ENCODE assay signal across 15 cellular contexts in the genomic region with DNA sequence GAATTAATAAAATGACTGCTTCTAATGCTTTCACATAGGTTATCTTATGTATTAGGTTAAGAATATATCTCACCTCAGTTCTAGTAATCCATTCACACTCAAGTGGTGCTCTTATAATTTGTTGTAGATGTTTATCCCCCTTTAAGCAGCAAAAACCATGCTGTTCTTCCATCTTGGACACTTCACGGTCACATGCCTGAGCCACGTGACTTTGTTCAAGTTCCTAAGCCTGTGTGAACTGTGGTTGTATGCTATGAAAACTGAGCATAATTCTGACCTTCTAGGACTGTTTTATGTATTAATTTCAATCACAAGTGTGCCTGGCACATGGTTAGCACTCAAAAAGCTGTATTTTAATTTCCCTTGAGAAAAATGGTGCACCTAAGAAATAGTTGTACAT. TPM values are rescaled to one million over a fixed set of nuclear protein-coding genes. Genes with fewer than 3 reads are reported as not detected.
DNase-seq lines count a peak whose midpoint lies in the region; ATAC-seq, FAIRE-seq and TF ChIP-seq lines count a peak whose summit lies in the region.
"Had no signal": no experiment of that assay in that cellular context is flagged by ENCODE, and none has a peak within 500 bp of the region (broad histone marks: within the 10 kb centered on the region; RNA-seq: fewer than 3 reads in every experiment).

No MANE protein-coding gene starts in this region.

- no peaks in the 10 kb centered on the region for H3K23me2 ChIP-seq in H1 (ENCODE audit: low read depth, low read length)

- no peak overlapping the region for H2AK5ac ChIP-seq in H1 (ENCODE audit: low read depth, low read length)

- H3K27me3 ChIP-seq in GM23338 (ENCODE audit: insufficient read depth) (no peaks in the 10 kb centered on the region), OCI-LY3 (ENCODE audit: low read depth, low read length) (no peaks in the 10 kb centered on the region), H1 (replicated peaks in 1 of 4; ENCODE audit: control insufficient read depth in 3 of 4, extremely low read depth in 1 of 4, insufficient read depth in 3 of 4, low read length in 3 of 4) (no peaks in the 10 kb centered on the region)
- no peaks in the 10 kb centered on the region for H3K27me3 ChIP-seq in CD8-positive, alpha-beta memory T cell (ENCODE audit: insufficient read depth, low read length, poor library complexity, severe bottlenecking)
- H3K27me3 ChIP-seq: BLaER1 had no signal

- H3K14ac ChIP-seq in H1 (ENCODE audit: insufficient read length) = no peak overlapping the region

- H3K27ac Mint-ChIP-seq in GM23338 (no peak overlapping the region), nephron (peak overlapping the region in 2 of 3 experiments; percentile 19 to 85)
- H3K27ac Mint-ChIP-seq in CD8-positive, alpha-beta memory T cell = no peak overlapping the region

- H3K56ac ChIP-seq in H1 (replicated peaks; ENCODE audit: insufficient read length, low read depth, low read length) = no peak overlapping the region

- no peak for TF ChIP-seq EP300 in H1 (IDR thresholded peaks at IDR 0.05; ENCODE audit: borderline replicate concordance in 1 of 2, low read depth in 2 of 2, low read length in 2 of 2)

- no peak overlapping the region for H4K8ac ChIP-seq in H1 (ENCODE audit: extremely low read depth, insufficient read depth, low read length)

- H3K4me2 ChIP-seq in GM23338 (no peak overlapping the region), OCI-LY3 (ENCODE audit: low read length) (no peak overlapping the region), H1 (ENCODE audit: insufficient read depth in 1 of 2, low read depth in 2 of 2, low read length in 2 of 2) (no peak overlapping the region)

- H3K4me1 Mint-ChIP-seq in GM23338 (peaks cover 21% of the 10 kb centered on the region), nephron (peaks cover 64% of the 10 kb centered on the region)
- H3K4me1 Mint-ChIP-seq in CD8-positive, alpha-beta memory T cell = no peaks in the 10 kb centered on the region

- H3K9ac ChIP-seq in OCI-LY3 (ENCODE audit: low read length) (no peak overlapping the region), H1 (replicated peaks in 1 of 4; ENCODE audit: extremely low read depth in 1 of 4, low read depth in 3 of 4, low read length in 3 of 4) (no peak overlapping the region)
- H3K9ac ChIP-seq: BLaER1 had no signal

- H3K9me3 Mint-ChIP-seq in GM23338 (no peaks in the 10 kb centered on the region), nephron (no peaks in the 10 kb centered on the region)
- H3K9me3 Mint-ChIP-seq in CD8-positive, alpha-beta memory T cell = no peaks in the 10 kb centered on the region
- H3K9me3 Mint-ChIP-seq: H9 had no signal

- TF ChIP-seq POLR2A in H1 (IDR thresholded peaks at IDR 0.05; ENCODE audit: control extremely low read depth in 1 of 2, low read depth in 2 of 2, low read length in 2 of 2) = no peak

- H2BK20ac ChIP-seq in H1 (ENCODE audit: low read length) = no peak overlapping the region

- in situ Hi-C loops in GM13977 (cut with MboI; ENCODE audit: low pct_unique_long_range_greater_than_20kb, low sequenced_read_pairs, unreplicated experiment) = no loop called here

- H2AFZ ChIP-seq in GM23338 (peak overlapping the region; percentile 8; the same call in 1 of the 2 replicates), OCI-LY3 (ENCODE audit: low read depth, low read length) (0 out of 2 replicates have a peak overlapping the region, but pooled peaks have one; percentile 10), H1 (ENCODE audit: low read length) (peak overlapping the region; percentile 36; the same call in 1 of the 2 replicates)

- no peak overlapping the region for H3K18ac ChIP-seq in H1 (ENCODE audit: extremely low read depth, low read length)

- CTCF ChIA-PET in H1 (lab: Charles Lee; ENCODE audit: partially characterized antibody) = no interaction called here
- CTCF ChIA-PET in CD8-positive, alpha-beta memory T cell (lab: Charles Lee) = no interaction called here

- no peak for ATAC-seq in GM23338
- no peak for ATAC-seq in HG03432 (IDR thresholded peaks at IDR 0.05; ENCODE audit: unreplicated experiment)
- ATAC-seq: HepG2 had no signal

- H3K36me3 ChIP-seq in GM23338 (ENCODE audit: insufficient read depth) (no peaks in the 10 kb centered on the region), OCI-LY3 (replicated peaks; ENCODE audit: low read depth, low read length) (no peaks in the 10 kb centered on the region), H1 (ENCODE audit: control insufficient read depth in 2 of 4, insufficient read depth in 4 of 4, low read length in 3 of 4) (no peaks in the 10 kb centered on the region)
- H3K36me3 ChIP-seq in CD8-positive, alpha-beta memory T cell (ENCODE audit: insufficient read depth, low read length) = no peaks in the 10 kb centered on the region
- H3K36me3 ChIP-seq: BLaER1 had no signal

- no peak for FAIRE-seq in H1 (lab: Jason Lieb, UNC)
- FAIRE-seq: GM19239, HepG2, HTR-8/SVneo had no signal

- H2BK12ac ChIP-seq in H1 (ENCODE audit: low read depth, low read length) = no peak overlapping the region

- no peak overlapping the region for H2BK120ac ChIP-seq in H1 (replicated peaks; ENCODE audit: low read depth, low read length)

- H3K4me1 ChIP-seq in GM23338 (ENCODE audit: insufficient read depth) = peaks cover 23% of the 10 kb centered on the region
- H3K4me1 ChIP-seq in OCI-LY3 (ENCODE audit: low read length) = no peaks in the 10 kb centered on the region
- peaks cover 0 to 3% (median 0%) of the 10 kb centered on the region in 4 experiments; a peak in 1 of 7 replicates for H3K4me1 ChIP-seq in H1 (replicated peaks in 1 of 4; ENCODE audit: control insufficient read depth in 3 of 4, insufficient read depth in 4 of 4, low read length in 3 of 4)
- no peaks in the 10 kb centered on the region for H3K4me1 ChIP-seq in CD8-positive, alpha-beta memory T cell (ENCODE audit: insufficient read depth, low read length)

- POLR2A ChIA-PET in H1 (lab: Charles Lee; ENCODE audit: partially characterized antibody) = interaction anchor here (0.6 kb wide), 1 partner anchor 163 kb away, joined by 3 read pairs; no protein-coding TSS in a partner anchor
- POLR2A ChIA-PET in CD8-positive, alpha-beta memory T cell (lab: Charles Lee) = no interaction called here

- H3K4me3 ChIP-seq in GM23338 = no peak overlapping the region
- H3K4me3 ChIP-seq in OCI-LY3 (ENCODE audit: low read length) = no peak overlapping the region
- H3K4me3 ChIP-seq in H1 (ENCODE audit: extremely low read depth in 1 of 4, insufficient read depth in 2 of 4, low read depth in 3 of 4, low read length in 4 of 4) = no peak overlapping the region
- H3K4me3 ChIP-seq in CD8-positive, alpha-beta memory T cell (ENCODE audit: low read length) = no peak overlapping the region
- H3K4me3 ChIP-seq: BLaER1 had no signal

- H2BK15ac ChIP-seq in H1 (ENCODE audit: low read length) = no peak overlapping the region

- DNase-seq in GM23338 (ENCODE audit: low spot score) (no peak), H1 (ENCODE audit: low read depth in 1 of 2, low spot score in 2 of 2) (no peak), activated T-cell treated with anti-CD3 and anti-CD28 coated beads for 4 hours (no peak), GM13977 (ENCODE audit: low spot score) (no peak)
- no peak for DNase-seq in CD8-positive, alpha-beta memory T cell
- DNase-seq: DMS53, H9 had no signal

- TF ChIP-seq RAD21 in H1 (IDR thresholded peaks at IDR 0.05 in 1 of 2, conservative IDR thresholded peaks at IDR 0.05 in 1 of 2; ENCODE audit: low read depth in 2 of 2, low read length in 2 of 2) = no peak

- H3K4me3 Mint-ChIP-seq in GM23338 (no peak overlapping the region), nephron (no peak overlapping the region)
- H3K4me3 Mint-ChIP-seq in CD8-positive, alpha-beta memory T cell = no peak overlapping the region
- H3K4me3 Mint-ChIP-seq: H9 had no signal

- H3K23ac ChIP-seq in H1 (ENCODE audit: insufficient read length) = no peak overlapping the region

- no peaks in the 10 kb centered on the region for H3K27me3 Mint-ChIP-seq in GM23338 (ENCODE audit: insufficient read depth, low read depth, poor library complexity)
- H3K27me3 Mint-ChIP-seq in nephron (ENCODE audit: low read depth) = no peaks in the 10 kb centered on the region
- H3K27me3 Mint-ChIP-seq in CD8-positive, alpha-beta memory T cell = peaks cover 4 to 5% of the 10 kb centered on the region in 2 donors

- H3K9me2 ChIP-seq in GM23338 (ENCODE audit: insufficient read depth) = no peaks in the 10 kb centered on the region

- H2BK5ac ChIP-seq in H1 (ENCODE audit: low read depth, low read length) = no peak overlapping the region

- H3K36me3 Mint-ChIP-seq in GM23338 (ENCODE audit: low read depth) = no peaks in the 10 kb centered on the region
- H3K36me3 Mint-ChIP-seq in nephron (ENCODE audit: low read depth) = no peaks in the 10 kb centered on the region
- H3K36me3 Mint-ChIP-seq in CD8-positive, alpha-beta memory T cell = peaks cover 0 to 1% (median 0%) of the 10 kb centered on the region in 3 donors

- WGBS in H1 (ENCODE audit: extremely low coverage in 1 of 2, insufficient coverage in 1 of 2, insufficient read length in 1 of 2, insufficient replicate concordance in 2 of 2, low coverage in 1 of 2, low lambda C conversion rate in 2 of 2, missing lambda C conversion rate in 1 of 2), 2 experiments = 90% methylated on average over 2 of the region's 2 CpGs; no CpG with 5 or more reads in 1 of the 2 experiments

- H3K79me1 ChIP-seq in H1 (ENCODE audit: low read depth, low read length) = no peaks in the 10 kb centered on the region

- H4K20me1 ChIP-seq in GM23338 (replicated peaks; ENCODE audit: insufficient read depth) (no peaks in the 10 kb centered on the region), OCI-LY3 (ENCODE audit: insufficient read depth, low read length) (no peaks in the 10 kb centered on the region), H1 (replicated peaks in 1 of 2; ENCODE audit: control insufficient read depth in 1 of 2, insufficient read depth in 2 of 2, low read length in 2 of 2) (no peaks in the 10 kb centered on the region)
- H4K20me1 ChIP-seq: BLaER1 had no signal

- no peak overlapping the region for H3K4ac ChIP-seq in H1 (replicated peaks; ENCODE audit: insufficient read length, low read depth, low read length)

- H4K91ac ChIP-seq in H1 (replicated peaks; ENCODE audit: insufficient read length, low read length) = no peak overlapping the region

- H3K27ac ChIP-seq in GM23338 (ENCODE audit: low read depth) = no peak overlapping the region
- H3K27ac ChIP-seq in OCI-LY3 (ENCODE audit: low read length) = no peak overlapping the region
- no peak overlapping the region for H3K27ac ChIP-seq in H1 (ENCODE audit: low read depth, low read length)
- no peak overlapping the region for H3K27ac ChIP-seq in CD8-positive, alpha-beta memory T cell (ENCODE audit: low read depth, low read length)
- H3K27ac ChIP-seq: 22Rv1, BLaER1 had no signal

- no peaks in the 10 kb centered on the region for H3K79me2 ChIP-seq in GM23338 (replicated peaks; ENCODE audit: insufficient read depth)
- no peaks in the 10 kb centered on the region for H3K79me2 ChIP-seq in OCI-LY3 (ENCODE audit: low read length)
- no peaks in the 10 kb centered on the region for H3K79me2 ChIP-seq in H1 (ENCODE audit: control insufficient read depth in 1 of 2, insufficient read depth in 2 of 2, low read length in 2 of 2)

- peaks cover 2% of the 10 kb centered on the region; the same call in 1 of the 2 replicates for H3F3A ChIP-seq in GM23338 (replicated peaks; ENCODE audit: low read depth)

- TF ChIP-seq CTCF in GM23338 (conservative IDR thresholded peaks at IDR 0.05; ENCODE audit: low read depth in 2 of 2) (no peak), OCI-LY3 (IDR thresholded peaks at IDR 0.05; ENCODE audit: low read depth, low read length) (no peak), H1 (IDR thresholded peaks at IDR 0.05; ENCODE audit: control extremely low read depth in 1 of 3, insufficient read depth in 1 of 3, low read depth in 1 of 3, low read length in 3 of 3) (no peak), nephron (IDR thresholded peaks at IDR 0.05; ENCODE audit: unreplicated experiment in 3 of 3) (no peak), GM13977 (IDR thresholded peaks at IDR 0.05; ENCODE audit: extremely low read depth, insufficient read depth, missing control alignments) (no peak)

- H4K5ac ChIP-seq in H1 (ENCODE audit: insufficient read length, low read depth, low read length) = no peak overlapping the region

- H3K9me3 ChIP-seq in OCI-LY3 (ENCODE audit: insufficient read depth, low read length) = no peaks in the 10 kb centered on the region
- no peaks in the 10 kb centered on the region for H3K9me3 ChIP-seq in H1 (ENCODE audit: insufficient read depth in 2 of 2, low read depth in 1 of 2, low read length in 1 of 2)
- no peaks in the 10 kb centered on the region for H3K9me3 ChIP-seq in CD8-positive, alpha-beta memory T cell (ENCODE audit: low read length)
- H3K9me3 ChIP-seq: BLaER1 had no signal

RNA-seq across cellular contexts. Expression of a gene that starts 41.2 kb away (rescaled TPM):
- 2.9 and 5.2 TPM in 2 replicates for total RNA-seq in GM23338 (2014; rRNA removed; shearing (Covaris generic))
- polyA plus RNA-seq in GM23338 (2016; fragmentation: Nextera tagmentation; extraction: Ambion mirVana) = 0.99 and 3.2 TPM in 2 replicates
- total RNA-seq in H1 (2021; fragmentation: NEBNext Ultra II Directional; extraction: Animal tissue kit (Norgen Biotek cat#: 25700)) = 2.8 and 2.9 TPM in 2 replicates
- polyA plus RNA-seq in H1 (2011; rRNA removed) = 0.80 and 0.82 TPM in 2 replicates
- polyA plus RNA-seq in H1 (2011; cell fraction: cytosol; rRNA removed) = 0.94 TPM
- 3.3 TPM for polyA plus RNA-seq in H1 (2011; cell fraction: nucleus; rRNA removed)
- polyA plus RNA-seq in H1 (2012, experiment 1 of 2) = 1.3 to 2.1 TPM (median 1.7 TPM) in 4 replicates
- polyA plus RNA-seq in H1 (2012, experiment 2 of 2) = 0.34 TPM
- 1.2 TPM for polyA plus RNA-seq in H1 (2013, experiment 1 of 2)
- 1.2 TPM for polyA plus RNA-seq in H1 (2013, experiment 2 of 2)
- 4.6 and 5.3 TPM in 2 replicates for polyA minus RNA-seq in H1 (2011; rRNA and poly(A)+ RNA removed)
- polyA minus RNA-seq in H1 (2011; cell fraction: cytosol; rRNA and poly(A)+ RNA removed) = 3.5 TPM
- polyA minus RNA-seq in H1 (2011; cell fraction: nucleus; rRNA and poly(A)+ RNA removed) = 21.6 TPM
- under 1 TPM; 0.40 to 0.48 TPM for total RNA-seq in CD8-positive, alpha-beta memory T cell
- polyA plus RNA-seq in CD8-positive, alpha-beta memory T cell = not detected

Comparison
In these comparisons a context has a peak if more than half of its experiments do, and no peak if none do; other contexts are left out.
1. H3K27ac Mint-ChIP-seq: peak in nephron (2 of 3); none in GM23338 (single experiment) and CD8-positive, alpha-beta memory T cell (0 of 8).
2. Peak in every context shown above with its lines, with median percentiles within 50 percentile points of each other: H2AFZ ChIP-seq.